23 cellular contexts compared by ENCODE assay signal in the genomic region with DNA sequence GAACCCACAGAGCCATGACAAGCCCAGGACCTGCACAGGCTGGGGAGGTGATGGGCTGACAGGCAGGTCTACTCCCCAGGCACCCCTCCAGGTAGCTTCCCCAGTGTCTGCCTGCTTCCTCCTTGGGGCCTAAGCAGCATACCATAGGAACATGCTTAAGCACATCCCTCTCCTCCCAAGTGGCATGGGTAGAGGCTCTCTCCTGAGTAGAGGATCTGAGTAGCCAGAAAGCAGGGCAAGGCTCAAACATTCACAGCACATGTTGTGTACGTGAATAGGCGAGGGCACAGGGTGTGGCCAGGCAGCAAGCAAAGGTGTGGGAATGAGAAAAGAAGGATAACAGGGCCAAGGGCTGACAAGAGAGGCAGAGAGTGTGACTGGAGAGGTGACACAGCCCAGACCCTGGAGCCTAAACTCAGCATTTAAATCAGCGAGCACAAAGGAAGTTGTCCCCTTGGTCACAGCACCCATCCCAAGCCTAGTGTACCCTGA. TPM values are rescaled to one million over a fixed set of nuclear protein-coding genes. Genes with fewer than 3 reads are reported as not detected.
A peak's percentile ranks its signal among the peaks of the same experiment; 100 is the strongest.
DNase-seq lines count a peak whose midpoint lies in the region; ATAC-seq and TF ChIP-seq lines count a peak whose summit lies in the region.
"Had no signal": no experiment of that assay in that cellular context is flagged by ENCODE, and none has a peak within 500 bp of the region (broad histone marks: within the 10 kb centered on the region; RNA-seq: fewer than 3 reads in every experiment).

No MANE protein-coding gene starts in this region.

- peak; percentile 18 for ATAC-seq in left lobe of liver
- no peak for ATAC-seq in CD4-positive, alpha-beta T cell (ENCODE audit: poor library complexity)
- no peak for ATAC-seq in lower lobe of right lung
- ATAC-seq: Panc1; stimulated activated naive B cell treated with anti-CD40 and anti-IgM and Interleukin-4, amounts not matched to agents 10 μg/mL and 1 μg/mL and 100 μg/mL, for 72 hours had no signal

- H3K27ac Mint-ChIP-seq in Caco-2 (ENCODE audit: unreplicated experiment) (peak overlapping the region; percentile 22), brain (peak overlapping the region in 3 of 5 experiments; percentile 30 to 76 (median 43))
- H3K27ac Mint-ChIP-seq in CD4-positive, alpha-beta T cell = no peak overlapping the region
- H3K27ac Mint-ChIP-seq: T-helper 1 cell treated with Interleukin-12 subunit alpha and Interleukin-12 subunit beta and Interleukin-4 antibody, amounts not matched to agents 30 μg/mL and 1 μg/mL, for 36 hours had no signal

- H3K36me3 ChIP-seq in Caco-2 (ENCODE audit: control insufficient read depth, insufficient read depth, low read length) (peaks cover 3% of the 10 kb centered on the region; the same call in 1 of the 2 replicates), lower lobe of right lung (peaks cover 9% of the 10 kb centered on the region)

- H3K9me3 ChIP-seq in Caco-2 (no peaks in the 10 kb centered on the region), lower lobe of right lung (no peaks in the 10 kb centered on the region)
- H3K9me3 ChIP-seq in CD4-positive, alpha-beta T cell (ENCODE audit: control insufficient read depth, low read length) = no peaks in the 10 kb centered on the region

- H3K4me1 ChIP-seq in Caco-2 = no peaks in the 10 kb centered on the region
- no peaks in the 10 kb centered on the region for H3K4me1 ChIP-seq in lower lobe of right lung

- intact Hi-C loops in Caco-2 (cut with micrococcal nuclease; ENCODE audit: unreplicated experiment) (no loop called here), lower lobe of right lung (cut with DNase I) (no loop called here)
- intact Hi-C loops in CD4-positive, alpha-beta T cell (cut with DNase I, micrococcal nuclease) = no loop called here

- no peak overlapping the region for H3K4me3 Mint-ChIP-seq in Caco-2 (ENCODE audit: unreplicated experiment)
- no peak overlapping the region for H3K4me3 Mint-ChIP-seq in brain
- no peak overlapping the region for H3K4me3 Mint-ChIP-seq in CD4-positive, alpha-beta T cell
- H3K4me3 Mint-ChIP-seq: stimulated activated naive B cell treated with anti-CD40 and anti-IgM and Interleukin-4, amounts not matched to agents 10 μg/mL and 1 μg/mL and 100 μg/mL, for 72 hours; T-helper 1 cell treated with Interleukin-12 subunit alpha and Interleukin-12 subunit beta and Interleukin-4 antibody, amounts not matched to agents 30 μg/mL and 1 μg/mL, for 36 hours had no signal

- no peak overlapping the region for H3K27ac ChIP-seq in CD4-positive, alpha-beta T cell (ENCODE audit: low read depth, low read length)
- H3K27ac ChIP-seq in lower lobe of right lung = no peak overlapping the region

- H3K27me3 Mint-ChIP-seq in Caco-2 (ENCODE audit: insufficient read depth, unreplicated experiment) = no peaks in the 10 kb centered on the region
- no peaks in the 10 kb centered on the region for H3K27me3 Mint-ChIP-seq in brain
- H3K27me3 Mint-ChIP-seq in CD4-positive, alpha-beta T cell = no peaks in the 10 kb centered on the region
- H3K27me3 Mint-ChIP-seq: stimulated activated naive B cell treated with anti-CD40 and anti-IgM and Interleukin-4, amounts not matched to agents 10 μg/mL and 1 μg/mL and 100 μg/mL, for 72 hours had no signal

- H3K4me1 Mint-ChIP-seq in Caco-2 (ENCODE audit: low read depth, unreplicated experiment) = peaks cover 6% of the 10 kb centered on the region
- H3K4me1 Mint-ChIP-seq in brain = peaks cover 8% of the 10 kb centered on the region
- H3K4me1 Mint-ChIP-seq in CD4-positive, alpha-beta T cell (ENCODE audit: low read depth) = no peaks in the 10 kb centered on the region

- POLR2A ChIA-PET in Caco-2 (lab: Charles Lee) = no interaction called here
- POLR2A ChIA-PET in CD4-positive, alpha-beta T cell (lab: Charles Lee) = no interaction called here

- H3K9me3 Mint-ChIP-seq in Caco-2 (ENCODE audit: unreplicated experiment) (no peaks in the 10 kb centered on the region), brain (no peaks in the 10 kb centered on the region)
- no peaks in the 10 kb centered on the region for H3K9me3 Mint-ChIP-seq in CD4-positive, alpha-beta T cell
- H3K9me3 Mint-ChIP-seq: stimulated activated naive B cell treated with anti-CD40 and anti-IgM and Interleukin-4, amounts not matched to agents 10 μg/mL and 1 μg/mL and 100 μg/mL, for 72 hours; T-helper 1 cell treated with Interleukin-12 subunit alpha and Interleukin-12 subunit beta and Interleukin-4 antibody, amounts not matched to agents 30 μg/mL and 1 μg/mL, for 36 hours had no signal

- TF ChIP-seq CTCF in Caco-2 (IDR thresholded peaks at IDR 0.05; ENCODE audit: insufficient read depth in 1 of 2, low read depth in 1 of 2, low read length in 1 of 2, severe bottlenecking in 1 of 2, unreplicated experiment in 1 of 2) = no peak
- no peak for TF ChIP-seq CTCF in brain (conservative IDR thresholded peaks at IDR 0.05)
- no peak for TF ChIP-seq CTCF in CD4-positive, alpha-beta T cell (IDR thresholded peaks at IDR 0.05)
- TF ChIP-seq CTCF in lower lobe of right lung (IDR thresholded peaks at IDR 0.05) = no peak

- DNase-seq in Caco-2 (no peak), HPDE6-E6E7 (ENCODE audit: extremely low spot score) (peak; percentile 21), left lobe of liver (ENCODE audit: low spot score) (no peak), COR-L47 (lab: John Stamatoyannopoulos, UW) (no peak), SW 1271 (lab: John Stamatoyannopoulos, UW) (no peak), lower lobe of right lung (no peak)
- DNase-seq in CD4-positive, alpha-beta T cell = no peak
- DNase-seq: activated CD4-positive, alpha-beta T cell treated with anti-CD3 and anti-CD28 coated beads, Interleukin-2, amount 50 U/mL, for 1 hour; activated gamma-delta T cell treated with Interleukin-2 at 50 U/mL for 16 hours; amygdala; dermis blood vessel endothelial cell; foreskin melanocyte; GF-D8; hypothalamus; NCI-H1092; NCI-H2081 treated with DMSO at 0.1 percent for 48 hours; occipital lobe; stimulated activated naive B cell treated with anti-CD40 and anti-IgM and Interleukin-4, amounts not matched to agents 10 μg/mL and 1 μg/mL and 100 μg/mL, for 72 hours had no signal

- H3K27me3 ChIP-seq in Caco-2 (replicated peaks; ENCODE audit: control insufficient read depth, insufficient read depth, low read length) (no peaks in the 10 kb centered on the region), lower lobe of right lung (ENCODE audit: low read depth) (no peaks in the 10 kb centered on the region)
- H3K27me3 ChIP-seq in CD4-positive, alpha-beta T cell (ENCODE audit: control insufficient read depth, insufficient read depth, low read length) = no peaks in the 10 kb centered on the region

- no peak overlapping the region for H3K4me3 ChIP-seq in Caco-2 (ENCODE audit: low read depth, low read length)
- no peak overlapping the region for H3K4me3 ChIP-seq in lower lobe of right lung
- H3K4me3 ChIP-seq: lung, smooth muscle cell had no signal

- BruUV-seq in Caco-2 (replicated peaks; lab: Mats Ljungman, UMichigan) = no TSS peak

- CTCF ChIA-PET in Caco-2 (lab: Charles Lee) = interaction anchor here (0.6 to 1.2 kb wide), 2 partner anchors 16 to 68 kb away, joined by 3 to 4 read pairs; no protein-coding TSS in a partner anchor
- CTCF ChIA-PET in CD4-positive, alpha-beta T cell (lab: Charles Lee) = no interaction called here

- H3K36me3 Mint-ChIP-seq in Caco-2 (ENCODE audit: insufficient read depth, unreplicated experiment) (peaks cover 8% of the 10 kb centered on the region), brain (peaks cover 26% of the 10 kb centered on the region)
- H3K36me3 Mint-ChIP-seq in CD4-positive, alpha-beta T cell (ENCODE audit: low read depth) = peaks cover 27% of the 10 kb centered on the region

RNA-seq across cellular contexts. Expression of gene GFOD2, which starts 29.7 kb away (rescaled TPM):
- total RNA-seq in Caco-2 (2022) (12.7 and 13.4 TPM in 2 replicates), left lobe of liver (33.8 TPM), lower lobe of right lung (18.9 TPM)
- 38.7 TPM for polyA plus RNA-seq in brain (ENCODE audit: insufficient read depth, low read depth, low replicate concordance)
- total RNA-seq in CD4-positive, alpha-beta T cell = 1 to 10 TPM; 2.8 to 3.7 TPM

RNA-seq across cellular contexts. Expression of gene RANBP10, which starts 57.5 kb away (rescaled TPM):
- total RNA-seq in Caco-2 (2022) = 21.8 and 23.8 TPM in 2 replicates
- 12.6 TPM for polyA plus RNA-seq in brain (ENCODE audit: insufficient read depth, low read depth, low replicate concordance)
- total RNA-seq in left lobe of liver = 35.6 TPM
- total RNA-seq in CD4-positive, alpha-beta T cell = 10 to 100 TPM; 12.0 to 13.6 TPM
- total RNA-seq in lower lobe of right lung = 21.7 TPM

RNA-seq across cellular contexts. Expression of gene TSNAXIP1, which starts 57.9 kb away (rescaled TPM):
- total RNA-seq in Caco-2 (2022) (0.84 and 0.91 TPM in 2 replicates), left lobe of liver (2.1 TPM), lower lobe of right lung (3.5 TPM)
- polyA plus RNA-seq in brain (ENCODE audit: insufficient read depth, low read depth, low replicate concordance) = 1.8 TPM
- under 1 TPM; 0.52 to 0.61 TPM for total RNA-seq in CD4-positive, alpha-beta T cell
